ENCODE assay signal across 1 cellular context in the genomic region with DNA sequence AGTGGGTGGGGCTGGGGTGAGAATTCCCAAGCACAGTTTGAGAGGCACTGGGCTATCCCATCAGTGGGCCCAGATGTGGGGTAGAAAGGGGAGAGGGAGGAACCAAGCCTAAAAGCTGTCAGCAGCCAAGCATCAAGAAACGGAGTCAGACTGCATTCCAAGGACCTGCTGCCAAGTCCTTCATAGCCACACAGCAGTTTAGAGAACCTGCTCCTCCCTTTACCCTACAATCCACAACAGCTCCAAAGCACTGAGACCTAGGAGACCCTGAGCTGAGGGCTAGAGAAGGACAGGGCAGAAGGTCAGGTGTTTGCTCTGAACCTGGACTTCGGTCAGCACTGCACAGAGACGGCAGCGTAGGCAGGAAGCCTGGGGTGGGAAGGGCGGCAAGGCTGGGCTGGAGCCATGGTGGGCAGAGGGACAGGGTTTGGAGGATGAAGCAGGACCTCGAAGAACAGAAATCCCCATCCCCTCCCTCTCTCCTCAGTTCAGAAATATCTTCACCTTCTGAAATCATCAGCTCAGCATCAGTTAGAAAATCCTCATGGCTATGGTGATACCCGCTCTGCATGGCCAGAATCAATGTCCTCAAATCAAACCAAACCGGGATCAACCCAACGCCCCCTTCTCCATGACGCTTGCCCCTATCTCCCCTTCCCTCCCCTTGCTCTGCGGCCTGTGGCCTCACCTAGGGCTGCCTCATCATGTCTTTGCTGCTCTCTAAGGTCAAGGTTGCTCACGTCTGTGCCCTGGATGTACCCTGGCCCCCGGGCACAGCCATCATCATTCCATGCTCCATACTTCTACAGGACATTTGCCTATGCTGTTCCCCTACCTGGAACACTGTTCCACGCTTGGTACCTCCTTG.
TF ChIP-seq lines count a peak whose summit lies in the region.

No MANE protein-coding gene starts in this region.

TF ChIP-seq in HepG2, 621 proteins besides CTCF, POLR2A, EP300 and RAD21 (continued from another document and continues in another):
- TF ChIP-seq, protein P1, sequence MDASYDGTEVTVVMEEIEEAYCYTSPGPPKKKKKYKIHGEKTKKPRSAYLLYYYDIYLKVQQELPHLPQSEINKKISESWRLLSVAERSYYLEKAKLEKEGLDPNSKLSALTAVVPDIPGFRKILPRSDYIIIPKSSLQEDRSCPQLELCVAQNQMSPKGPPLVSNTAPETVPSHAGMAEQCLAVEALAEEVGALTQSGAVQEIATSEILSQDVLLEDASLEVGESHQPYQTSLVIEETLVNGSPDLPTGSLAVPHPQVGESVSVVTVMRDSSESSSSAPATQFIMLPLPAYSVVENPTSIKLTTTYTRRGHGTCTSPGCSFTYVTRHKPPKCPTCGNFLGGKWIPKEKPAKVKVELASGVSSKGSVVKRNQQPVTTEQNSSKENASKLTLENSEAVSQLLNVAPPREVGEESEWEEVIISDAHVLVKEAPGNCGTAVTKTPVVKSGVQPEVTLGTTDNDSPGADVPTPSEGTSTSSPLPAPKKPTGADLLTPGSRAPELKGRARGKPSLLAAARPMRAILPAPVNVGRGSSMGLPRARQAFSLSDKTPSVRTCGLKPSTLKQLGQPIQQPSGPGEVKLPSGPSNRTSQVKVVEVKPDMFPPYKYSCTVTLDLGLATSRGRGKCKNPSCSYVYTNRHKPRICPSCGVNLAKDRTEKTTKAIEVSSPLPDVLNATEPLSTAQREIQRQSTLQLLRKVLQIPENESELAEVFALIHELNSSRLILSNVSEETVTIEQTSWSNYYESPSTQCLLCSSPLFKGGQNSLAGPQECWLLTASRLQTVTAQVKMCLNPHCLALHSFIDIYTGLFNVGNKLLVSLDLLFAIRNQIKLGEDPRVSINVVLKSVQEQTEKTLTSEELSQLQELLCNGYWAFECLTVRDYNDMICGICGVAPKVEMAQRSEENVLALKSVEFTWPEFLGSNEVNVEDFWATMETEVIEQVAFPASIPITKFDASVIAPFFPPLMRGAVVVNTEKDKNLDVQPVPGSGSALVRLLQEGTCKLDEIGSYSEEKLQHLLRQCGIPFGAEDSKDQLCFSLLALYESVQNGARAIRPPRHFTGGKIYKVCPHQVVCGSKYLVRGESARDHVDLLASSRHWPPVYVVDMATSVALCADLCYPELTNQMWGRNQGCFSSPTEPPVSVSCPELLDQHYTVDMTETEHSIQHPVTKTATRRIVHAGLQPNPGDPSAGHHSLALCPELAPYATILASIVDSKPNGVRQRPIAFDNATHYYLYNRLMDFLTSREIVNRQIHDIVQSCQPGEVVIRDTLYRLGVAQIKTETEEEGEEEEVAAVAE (CRISPR knock-in tag; IDR thresholded peaks at IDR 0.05; ENCODE audit: borderline replicate concordance): no peak
- TF ChIP-seq GTF2F1 (IDR thresholded peaks at IDR 0.05; ENCODE audit: low read length) (no peak), NFRKB (IDR thresholded peaks at IDR 0.05) (no peak), ZNF468 (CRISPR knock-in tag; IDR thresholded peaks at IDR 0.05) (no peak), ZFP37 (CRISPR knock-in tag; IDR thresholded peaks at IDR 0.05; ENCODE audit: borderline replicate concordance) (0 out of 2 replicates have a peak, but pooled peaks have one; percentile 47), NR2F1 (CRISPR knock-in tag; IDR thresholded peaks at IDR 0.05) (peak in 1 of 2 experiments; percentile 91; a peak in 2 of 4 replicates), TGIF2 (CRISPR knock-in tag; IDR thresholded peaks at IDR 0.05) (0 out of 2 replicates have a peak, but pooled peaks have one; percentile 28), WIZ (CRISPR knock-in tag; IDR thresholded peaks at IDR 0.05) (no peak), YEATS4 (CRISPR knock-in tag; IDR thresholded peaks at IDR 0.05; ENCODE audit: borderline replicate concordance) (0 out of 2 replicates have a peak, but pooled peaks have one; percentile 28), FLYWCH1 (CRISPR knock-in tag; IDR thresholded peaks at IDR 0.05) (no peak), SAP130 (CRISPR knock-in tag; IDR thresholded peaks at IDR 0.05; ENCODE audit: low read depth) (peak; percentile 74), HDAC2 (CRISPR knock-in tag; IDR thresholded peaks at IDR 0.05) (peak; percentile 81), POGZ (CRISPR knock-in tag; IDR thresholded peaks at IDR 0.05) (peak; percentile 57; the same call in 1 of the 2 replicates), SOX13 (IDR thresholded peaks at IDR 0.05) (no peak), SOX13 (CRISPR knock-in tag; conservative IDR thresholded peaks at IDR 0.05 in 1 of 2, IDR thresholded peaks at IDR 0.05 in 1 of 2) (peak in 1 of 2 experiments; percentile 51; a peak in 1 of 4 replicates), ZFP1 (CRISPR knock-in tag; IDR thresholded peaks at IDR 0.05) (no peak), ZNF124 (CRISPR knock-in tag; IDR thresholded peaks at IDR 0.05) (no peak), ZBTB3 (CRISPR knock-in tag; IDR thresholded peaks at IDR 0.05; ENCODE audit: borderline replicate concordance, low read depth) (no peak), GABPA (IDR thresholded peaks at IDR 0.05; ENCODE audit: low read depth, low read length) (no peak), GABPA (CRISPR knock-in tag; IDR thresholded peaks at IDR 0.05; ENCODE audit: low read depth) (peak; percentile 45; the same call in 1 of the 2 replicates)
- TF ChIP-seq, protein P2, sequence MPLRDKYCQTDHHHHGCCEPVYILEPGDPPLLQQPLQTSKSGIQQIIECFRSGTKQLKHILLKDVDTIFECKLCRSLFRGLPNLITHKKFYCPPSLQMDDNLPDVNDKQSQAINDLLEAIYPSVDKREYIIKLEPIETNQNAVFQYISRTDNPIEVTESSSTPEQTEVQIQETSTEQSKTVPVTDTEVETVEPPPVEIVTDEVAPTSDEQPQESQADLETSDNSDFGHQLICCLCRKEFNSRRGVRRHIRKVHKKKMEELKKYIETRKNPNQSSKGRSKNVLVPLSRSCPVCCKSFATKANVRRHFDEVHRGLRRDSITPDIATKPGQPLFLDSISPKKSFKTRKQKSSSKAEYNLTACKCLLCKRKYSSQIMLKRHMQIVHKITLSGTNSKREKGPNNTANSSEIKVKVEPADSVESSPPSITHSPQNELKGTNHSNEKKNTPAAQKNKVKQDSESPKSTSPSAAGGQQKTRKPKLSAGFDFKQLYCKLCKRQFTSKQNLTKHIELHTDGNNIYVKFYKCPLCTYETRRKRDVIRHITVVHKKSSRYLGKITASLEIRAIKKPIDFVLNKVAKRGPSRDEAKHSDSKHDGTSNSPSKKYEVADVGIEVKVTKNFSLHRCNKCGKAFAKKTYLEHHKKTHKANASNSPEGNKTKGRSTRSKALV (CRISPR knock-in tag; IDR thresholded peaks at IDR 0.05): 0 out of 2 replicates have a peak, but pooled peaks have one; percentile 27
- TF ChIP-seq, protein P3, sequence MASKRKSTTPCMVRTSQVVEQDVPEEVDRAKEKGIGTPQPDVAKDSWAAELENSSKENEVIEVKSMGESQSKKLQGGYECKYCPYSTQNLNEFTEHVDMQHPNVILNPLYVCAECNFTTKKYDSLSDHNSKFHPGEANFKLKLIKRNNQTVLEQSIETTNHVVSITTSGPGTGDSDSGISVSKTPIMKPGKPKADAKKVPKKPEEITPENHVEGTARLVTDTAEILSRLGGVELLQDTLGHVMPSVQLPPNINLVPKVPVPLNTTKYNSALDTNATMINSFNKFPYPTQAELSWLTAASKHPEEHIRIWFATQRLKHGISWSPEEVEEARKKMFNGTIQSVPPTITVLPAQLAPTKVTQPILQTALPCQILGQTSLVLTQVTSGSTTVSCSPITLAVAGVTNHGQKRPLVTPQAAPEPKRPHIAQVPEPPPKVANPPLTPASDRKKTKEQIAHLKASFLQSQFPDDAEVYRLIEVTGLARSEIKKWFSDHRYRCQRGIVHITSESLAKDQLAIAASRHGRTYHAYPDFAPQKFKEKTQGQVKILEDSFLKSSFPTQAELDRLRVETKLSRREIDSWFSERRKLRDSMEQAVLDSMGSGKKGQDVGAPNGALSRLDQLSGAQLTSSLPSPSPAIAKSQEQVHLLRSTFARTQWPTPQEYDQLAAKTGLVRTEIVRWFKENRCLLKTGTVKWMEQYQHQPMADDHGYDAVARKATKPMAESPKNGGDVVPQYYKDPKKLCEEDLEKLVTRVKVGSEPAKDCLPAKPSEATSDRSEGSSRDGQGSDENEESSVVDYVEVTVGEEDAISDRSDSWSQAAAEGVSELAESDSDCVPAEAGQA (IDR thresholded peaks at IDR 0.05; ENCODE audit: low read depth): no peak
- TF ChIP-seq, protein P3 (CRISPR knock-in tag; IDR thresholded peaks at IDR 0.05; ENCODE audit: borderline replicate concordance): no peak
- TF ChIP-seq, protein P4, sequence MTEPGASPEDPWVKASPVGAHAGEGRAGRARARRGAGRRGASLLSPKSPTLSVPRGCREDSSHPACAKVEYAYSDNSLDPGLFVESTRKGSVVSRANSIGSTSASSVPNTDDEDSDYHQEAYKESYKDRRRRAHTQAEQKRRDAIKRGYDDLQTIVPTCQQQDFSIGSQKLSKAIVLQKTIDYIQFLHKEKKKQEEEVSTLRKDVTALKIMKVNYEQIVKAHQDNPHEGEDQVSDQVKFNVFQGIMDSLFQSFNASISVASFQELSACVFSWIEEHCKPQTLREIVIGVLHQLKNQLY (CRISPR knock-in tag; IDR thresholded peaks at IDR 0.05): no peak
- TF ChIP-seq, protein P5, sequence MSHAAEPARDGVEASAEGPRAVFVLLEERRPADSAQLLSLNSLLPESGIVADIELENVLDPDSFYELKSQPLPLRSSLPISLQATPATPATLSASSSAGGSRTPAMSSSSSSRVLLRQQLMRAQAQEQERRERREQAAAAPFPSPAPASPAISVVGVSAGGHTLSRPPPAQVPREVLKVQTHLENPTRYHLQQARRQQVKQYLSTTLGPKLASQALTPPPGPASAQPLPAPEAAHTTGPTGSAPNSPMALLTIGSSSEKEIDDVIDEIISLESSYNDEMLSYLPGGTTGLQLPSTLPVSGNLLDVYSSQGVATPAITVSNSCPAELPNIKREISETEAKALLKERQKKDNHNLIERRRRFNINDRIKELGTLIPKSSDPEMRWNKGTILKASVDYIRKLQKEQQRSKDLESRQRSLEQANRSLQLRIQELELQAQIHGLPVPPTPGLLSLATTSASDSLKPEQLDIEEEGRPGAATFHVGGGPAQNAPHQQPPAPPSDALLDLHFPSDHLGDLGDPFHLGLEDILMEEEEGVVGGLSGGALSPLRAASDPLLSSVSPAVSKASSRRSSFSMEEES (CRISPR knock-in tag; IDR thresholded peaks at IDR 0.05): peak; percentile 48; the same call in 1 of the 2 replicates
- TF ChIP-seq, protein P6, sequence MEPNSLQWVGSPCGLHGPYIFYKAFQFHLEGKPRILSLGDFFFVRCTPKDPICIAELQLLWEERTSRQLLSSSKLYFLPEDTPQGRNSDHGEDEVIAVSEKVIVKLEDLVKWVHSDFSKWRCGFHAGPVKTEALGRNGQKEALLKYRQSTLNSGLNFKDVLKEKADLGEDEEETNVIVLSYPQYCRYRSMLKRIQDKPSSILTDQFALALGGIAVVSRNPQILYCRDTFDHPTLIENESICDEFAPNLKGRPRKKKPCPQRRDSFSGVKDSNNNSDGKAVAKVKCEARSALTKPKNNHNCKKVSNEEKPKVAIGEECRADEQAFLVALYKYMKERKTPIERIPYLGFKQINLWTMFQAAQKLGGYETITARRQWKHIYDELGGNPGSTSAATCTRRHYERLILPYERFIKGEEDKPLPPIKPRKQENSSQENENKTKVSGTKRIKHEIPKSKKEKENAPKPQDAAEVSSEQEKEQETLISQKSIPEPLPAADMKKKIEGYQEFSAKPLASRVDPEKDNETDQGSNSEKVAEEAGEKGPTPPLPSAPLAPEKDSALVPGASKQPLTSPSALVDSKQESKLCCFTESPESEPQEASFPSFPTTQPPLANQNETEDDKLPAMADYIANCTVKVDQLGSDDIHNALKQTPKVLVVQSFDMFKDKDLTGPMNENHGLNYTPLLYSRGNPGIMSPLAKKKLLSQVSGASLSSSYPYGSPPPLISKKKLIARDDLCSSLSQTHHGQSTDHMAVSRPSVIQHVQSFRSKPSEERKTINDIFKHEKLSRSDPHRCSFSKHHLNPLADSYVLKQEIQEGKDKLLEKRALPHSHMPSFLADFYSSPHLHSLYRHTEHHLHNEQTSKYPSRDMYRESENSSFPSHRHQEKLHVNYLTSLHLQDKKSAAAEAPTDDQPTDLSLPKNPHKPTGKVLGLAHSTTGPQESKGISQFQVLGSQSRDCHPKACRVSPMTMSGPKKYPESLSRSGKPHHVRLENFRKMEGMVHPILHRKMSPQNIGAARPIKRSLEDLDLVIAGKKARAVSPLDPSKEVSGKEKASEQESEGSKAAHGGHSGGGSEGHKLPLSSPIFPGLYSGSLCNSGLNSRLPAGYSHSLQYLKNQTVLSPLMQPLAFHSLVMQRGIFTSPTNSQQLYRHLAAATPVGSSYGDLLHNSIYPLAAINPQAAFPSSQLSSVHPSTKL (CRISPR knock-in tag; IDR thresholded peaks at IDR 0.05): peak; percentile 82
- TF ChIP-seq, protein P7, sequence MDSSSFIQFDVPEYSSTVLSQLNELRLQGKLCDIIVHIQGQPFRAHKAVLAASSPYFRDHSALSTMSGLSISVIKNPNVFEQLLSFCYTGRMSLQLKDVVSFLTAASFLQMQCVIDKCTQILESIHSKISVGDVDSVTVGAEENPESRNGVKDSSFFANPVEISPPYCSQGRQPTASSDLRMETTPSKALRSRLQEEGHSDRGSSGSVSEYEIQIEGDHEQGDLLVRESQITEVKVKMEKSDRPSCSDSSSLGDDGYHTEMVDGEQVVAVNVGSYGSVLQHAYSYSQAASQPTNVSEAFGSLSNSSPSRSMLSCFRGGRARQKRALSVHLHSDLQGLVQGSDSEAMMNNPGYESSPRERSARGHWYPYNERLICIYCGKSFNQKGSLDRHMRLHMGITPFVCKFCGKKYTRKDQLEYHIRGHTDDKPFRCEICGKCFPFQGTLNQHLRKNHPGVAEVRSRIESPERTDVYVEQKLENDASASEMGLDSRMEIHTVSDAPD (CRISPR knock-in tag; IDR thresholded peaks at IDR 0.05): no peak
- TF ChIP-seq, protein P8, sequence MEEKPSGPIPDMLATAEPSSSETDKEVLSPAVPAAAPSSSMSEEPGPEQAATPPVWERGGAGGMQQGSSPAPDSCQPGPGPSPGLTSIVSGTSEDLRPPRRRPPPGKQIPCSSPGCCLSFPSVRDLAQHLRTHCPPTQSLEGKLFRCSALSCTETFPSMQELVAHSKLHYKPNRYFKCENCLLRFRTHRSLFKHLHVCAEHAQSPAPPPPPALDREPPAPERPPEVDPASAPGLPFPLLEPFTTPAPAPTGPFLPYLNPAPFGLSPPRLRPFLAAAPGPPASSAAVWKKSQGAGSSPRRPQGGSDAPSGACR (CRISPR knock-in tag; IDR thresholded peaks at IDR 0.05): 0 out of 2 replicates have a peak, but pooled peaks have one; percentile 58
